ENCODE assay signal across 8 cellular contexts in the genomic region with DNA sequence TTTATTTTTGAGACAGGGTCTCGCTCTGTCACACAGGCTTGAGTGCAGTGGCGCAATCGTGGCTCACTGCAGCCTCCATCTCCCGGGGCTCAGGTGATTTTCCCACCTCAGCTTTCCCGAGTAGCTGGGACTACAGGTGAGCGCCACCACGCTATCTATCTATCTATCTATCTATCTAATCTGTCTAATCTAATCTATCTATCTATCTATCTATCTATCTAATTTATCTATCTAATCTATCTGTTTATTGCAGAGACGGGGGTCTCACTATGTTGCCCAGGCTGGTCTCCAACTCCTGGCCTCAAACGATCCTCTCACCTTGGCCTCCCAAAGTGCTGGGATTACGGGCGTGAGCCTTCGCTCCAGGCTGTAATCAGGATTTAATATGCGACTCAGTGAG. TPM values are rescaled to one million over a fixed set of nuclear protein-coding genes. Genes with fewer than 3 reads are reported as not detected.
DNase-seq lines count a peak whose midpoint lies in the region; ATAC-seq, FAIRE-seq and TF ChIP-seq lines count a peak whose summit lies in the region.

No MANE protein-coding gene starts in this region.

- no peaks in the 10 kb centered on the region for H3K27me3 ChIP-seq in CD4-positive, alpha-beta T cell (ENCODE audit: control insufficient read depth, insufficient read depth, low read length)
- H3K27me3 ChIP-seq in PC-3 (ENCODE audit: low read length), result no peaks in the 10 kb centered on the region
- no peaks in the 10 kb centered on the region for H3K27me3 ChIP-seq in endothelial cell of umbilical vein (ENCODE audit: control insufficient read depth in 2 of 2, insufficient read depth in 2 of 2, low read length in 2 of 2)

- CTCF ChIA-PET in CD4-positive, alpha-beta T cell (lab: Charles Lee), result no interaction called here
- CTCF ChIA-PET in PC-3 (lab: Charles Lee), result no interaction called here
- CTCF ChIA-PET in endothelial cell of umbilical vein (lab: Charles Lee), result no interaction called here

- no peaks in the 10 kb centered on the region for H3K27me3 Mint-ChIP-seq in CD4-positive, alpha-beta T cell
- no peaks in the 10 kb centered on the region for H3K27me3 Mint-ChIP-seq in osteocyte (ENCODE audit: unreplicated experiment)

- H2AFZ ChIP-seq in PC-3 (ENCODE audit: low read length) (peak overlapping the region; percentile 99), endothelial cell of umbilical vein (ENCODE audit: low read depth, low read length) (peak overlapping the region; percentile 93)

- peak overlapping the region; percentile 97 for H3K4me3 Mint-ChIP-seq in CD4-positive, alpha-beta T cell
- H3K4me3 Mint-ChIP-seq in osteocyte (ENCODE audit: unreplicated experiment), result peak overlapping the region; percentile 99

- H3K9me3 Mint-ChIP-seq in CD4-positive, alpha-beta T cell, result peaks cover 24% of the 10 kb centered on the region
- H3K9me3 Mint-ChIP-seq in osteocyte (ENCODE audit: unreplicated experiment), result peaks cover 20% of the 10 kb centered on the region

- no peaks in the 10 kb centered on the region for H4K20me1 ChIP-seq in PC-3 (ENCODE audit: low read length)
- H4K20me1 ChIP-seq in endothelial cell of umbilical vein (replicated peaks; ENCODE audit: control insufficient read depth, extremely low read depth, insufficient read depth, low read length), result no peaks in the 10 kb centered on the region

- H3K36me3 ChIP-seq in PC-3 (ENCODE audit: low read depth, low read length) (peaks cover 41% of the 10 kb centered on the region), endothelial cell of umbilical vein (ENCODE audit: control insufficient read depth in 2 of 2, extremely low read depth in 1 of 2, insufficient read depth in 2 of 2, low read length in 2 of 2) (peaks cover 0 to 2% of the 10 kb centered on the region in 2 experiments)

- TF ChIP-seq POLR2A in endothelial cell of umbilical vein (IDR thresholded peaks at IDR 0.05; ENCODE audit: low read depth, low read length), result no peak

- H3K9me2 ChIP-seq in PC-3 (replicated peaks; ENCODE audit: low read length), result no peaks in the 10 kb centered on the region

- peaks cover 13% of the 10 kb centered on the region for H3K79me2 ChIP-seq in PC-3 (ENCODE audit: low read length)
- peaks cover 3% of the 10 kb centered on the region for H3K79me2 ChIP-seq in endothelial cell of umbilical vein (ENCODE audit: control insufficient read depth, insufficient read depth, low read length)

- TF ChIP-seq CTCF in CD4-positive, alpha-beta T cell (IDR thresholded peaks at IDR 0.05), result no peak
- TF ChIP-seq CTCF in PC-3 (conservative IDR thresholded peaks at IDR 0.05; ENCODE audit: low read depth, low read length) (no peak), endothelial cell of umbilical vein (IDR thresholded peaks at IDR 0.05; ENCODE audit: extremely low read depth in 1 of 2, insufficient read depth in 1 of 2, low read depth in 1 of 2, low read length in 2 of 2) (no peak), osteocyte (IDR thresholded peaks at IDR 0.05) (no peak)

- H3K4me1 ChIP-seq in PC-3 (ENCODE audit: insufficient read depth, low read length) (peaks cover 6% of the 10 kb centered on the region; the same call in 1 of the 2 replicates), endothelial cell of umbilical vein (ENCODE audit: control insufficient read depth, extremely low read depth, insufficient read depth, low read length) (peaks cover 8% of the 10 kb centered on the region)

- H3K4me1 Mint-ChIP-seq in CD4-positive, alpha-beta T cell (ENCODE audit: low read depth), result peaks cover 36% of the 10 kb centered on the region
- peaks cover 20% of the 10 kb centered on the region for H3K4me1 Mint-ChIP-seq in osteocyte (ENCODE audit: unreplicated experiment)

- no peaks in the 10 kb centered on the region for H3F3A ChIP-seq in PC-3 (ENCODE audit: low read length, unreplicated experiment)

- FAIRE-seq in endothelial cell of umbilical vein (lab: Jason Lieb, UNC), result no peak

- H3K9me1 ChIP-seq in endothelial cell of umbilical vein (replicated peaks; ENCODE audit: control insufficient read depth, extremely low read depth, insufficient read depth, low read length), result no peaks in the 10 kb centered on the region

- TSS peak; percentile 42 for BruUV-seq in PC-3 (replicated peaks; lab: Mats Ljungman, UMichigan)
- BruUV-seq in endothelial cell of umbilical vein (replicated peaks; lab: Mats Ljungman, UMichigan), result no TSS peak

- no peak for ATAC-seq in CD4-positive, alpha-beta T cell (ENCODE audit: poor library complexity)
- no peak for ATAC-seq in PC-3

- intact Hi-C loops in CD4-positive, alpha-beta T cell (cut with DNase I, micrococcal nuclease), result loop anchor here (1.0 to 10.0 kb wide), 6 partner anchors 24 to 333 kb away; a partner anchor contains a TSS
- intact Hi-C loops in PC-3 (cut with micrococcal nuclease) (loop anchor here (1.0 to 10.0 kb wide), 3 partner anchors 23 to 117 kb away; a partner anchor contains a TSS), endothelial cell of umbilical vein (cut with micrococcal nuclease) (loop anchor here (1.0 to 10.0 kb wide), 7 partner anchors 24 to 261 kb away; a partner anchor contains a TSS)

- POLR2A ChIA-PET in CD4-positive, alpha-beta T cell (lab: Charles Lee), result no interaction called here
- POLR2A ChIA-PET in PC-3 (lab: Charles Lee; ENCODE audit: unreplicated experiment), result no interaction called here
- POLR2A ChIA-PET in endothelial cell of umbilical vein (lab: Charles Lee), result no interaction called here

- peak overlapping the region; percentile 86 for H3K27ac Mint-ChIP-seq in CD4-positive, alpha-beta T cell
- H3K27ac Mint-ChIP-seq in osteocyte (ENCODE audit: unreplicated experiment), result peak overlapping the region; percentile 89

- peaks cover 93% of the 10 kb centered on the region for H3K36me3 Mint-ChIP-seq in CD4-positive, alpha-beta T cell (ENCODE audit: low read depth)
- H3K36me3 Mint-ChIP-seq in osteocyte (ENCODE audit: unreplicated experiment), result peaks cover 33% of the 10 kb centered on the region

- H3K27ac ChIP-seq in CD4-positive, alpha-beta T cell (ENCODE audit: low read depth, low read length), result no peak overlapping the region
- H3K27ac ChIP-seq in PC-3 (ENCODE audit: low read length) (no peak overlapping the region), endothelial cell of umbilical vein (ENCODE audit: insufficient read depth, low read depth, low read length) (peak overlapping the region; percentile 25)

- no peak for DNase-seq in CD4-positive, alpha-beta T cell
- DNase-seq in PC-3, result no peak
- no peak for DNase-seq in endothelial cell of umbilical vein (ENCODE audit: low read depth, low spot score)
- DNase-seq in osteocyte (ENCODE audit: extremely low spot score, unreplicated experiment), result no peak
- DNase-seq in NCI-H82 treated with DMSO at 0.1 percent for 48 hours (lab: John Stamatoyannopoulos, UW; ENCODE audit: unreplicated experiment), result no peak
- DNase-seq in C1 segment of cervical spinal cord (lab: John Stamatoyannopoulos, UW), result no peak
- no peak for DNase-seq in NK-92 treated with Interleukin-12 subunit alpha and Interleukin-12 subunit beta, amount 100 ng/mL, for 24 hours (lab: John Stamatoyannopoulos, UW)
- no peak for DNase-seq in activated CD4-positive, CD25-positive, alpha-beta regulatory T cell treated with anti-CD3 and anti-CD28 coated beads, Interleukin-2, amount 50 U/mL, for 72 hours

- peaks cover 49% of the 10 kb centered on the region for H3K9me3 ChIP-seq in CD4-positive, alpha-beta T cell (ENCODE audit: control insufficient read depth, low read length)
- H3K9me3 ChIP-seq in PC-3 (ENCODE audit: low read length) (peaks cover 54% of the 10 kb centered on the region), endothelial cell of umbilical vein (replicated peaks; ENCODE audit: control insufficient read depth, insufficient read depth, low read length) (peaks cover 3% of the 10 kb centered on the region)

- H3K4me3 ChIP-seq in PC-3 (ENCODE audit: low read length) (peak overlapping the region; percentile 84), endothelial cell of umbilical vein (replicated peaks in 1 of 3; ENCODE audit: insufficient read depth in 1 of 3, low read depth in 1 of 3, low read length in 3 of 3) (peak overlapping the region; percentile 52 to 82 (median 75))

- H3K4me2 ChIP-seq in PC-3 (ENCODE audit: low read length) (peak overlapping the region; percentile 86), endothelial cell of umbilical vein (ENCODE audit: insufficient read depth, low read length) (peak overlapping the region; percentile 74)

- dilution Hi-C loops in endothelial cell of umbilical vein (cut with MboI; ENCODE audit: extremely low pct_ligation_motif_present, low sequenced_read_pairs), result no loop called here

- H3K9ac ChIP-seq in PC-3 (ENCODE audit: low read length) (peak overlapping the region; percentile 78), endothelial cell of umbilical vein (replicated peaks; ENCODE audit: extremely low read depth, insufficient read depth, low read length) (peak overlapping the region; percentile 58)

RNA-seq across cellular contexts. Expression of a gene that starts 0.6 kb away (rescaled TPM):
- total RNA-seq in CD4-positive, alpha-beta T cell, result 1 to 10 TPM in 1 of 2 experiments, under 1 TPM in 1; 0.67 to 1.3 TPM
- total RNA-seq in PC-3 (2014; rRNA removed), result 3.1 and 4.3 TPM in 2 replicates
- 4.4 and 6.5 TPM in 2 replicates for total RNA-seq in endothelial cell of umbilical vein
- 1.7 and 2.1 TPM in 2 replicates for polyA plus RNA-seq in endothelial cell of umbilical vein
- 4.1 and 4.5 TPM in 2 replicates for polyA plus RNA-seq in endothelial cell of umbilical vein (2011; cell fraction: cytosol; rRNA removed)
- 3.7 and 3.8 TPM in 2 replicates for polyA plus RNA-seq in endothelial cell of umbilical vein (2011; cell fraction: nucleus; rRNA removed)
- 3.0 and 3.6 TPM in 2 replicates for polyA plus RNA-seq in endothelial cell of umbilical vein (2012)
- 6.6 and 7.8 TPM in 2 replicates for polyA minus RNA-seq in endothelial cell of umbilical vein
- polyA minus RNA-seq in endothelial cell of umbilical vein (2011; cell fraction: cytosol; rRNA and poly(A)+ RNA removed), result 3.7 TPM
- polyA minus RNA-seq in endothelial cell of umbilical vein (2011; cell fraction: nucleus; rRNA and poly(A)+ RNA removed), result 2.4 and 4.0 TPM in 2 replicates
- total RNA-seq in osteocyte, result 7.8 and 9.4 TPM in 2 replicates

RNA-seq across cellular contexts. Expression of a gene that starts 23.0 kb away (rescaled TPM):
- total RNA-seq in CD4-positive, alpha-beta T cell, result 10 to 100 TPM; 13.0 to 13.2 TPM
- total RNA-seq in PC-3 (2014; rRNA removed) (4.7 and 9.7 TPM in 2 replicates), endothelial cell of umbilical vein (8.6 and 9.0 TPM in 2 replicates), osteocyte (12.6 and 13.6 TPM in 2 replicates)
- 2.0 and 2.1 TPM in 2 replicates for polyA plus RNA-seq in endothelial cell of umbilical vein
- 2.1 TPM in 2 replicates for polyA plus RNA-seq in endothelial cell of umbilical vein (2011; cell fraction: cytosol; rRNA removed)
- polyA plus RNA-seq in endothelial cell of umbilical vein (2011; cell fraction: nucleus; rRNA removed), result 3.1 and 5.0 TPM in 2 replicates
- 3.7 and 5.8 TPM in 2 replicates for polyA plus RNA-seq in endothelial cell of umbilical vein (2012)
- 6.0 and 6.3 TPM in 2 replicates for polyA minus RNA-seq in endothelial cell of umbilical vein
- not detected for polyA minus RNA-seq in endothelial cell of umbilical vein (2011; cell fraction: cytosol; rRNA and poly(A)+ RNA removed)
- polyA minus RNA-seq in endothelial cell of umbilical vein (2011; cell fraction: nucleus; rRNA and poly(A)+ RNA removed), result 5.4 and 10.0 TPM in 2 replicates

RNA-seq across cellular contexts. Expression of a gene that starts 40.1 kb away (rescaled TPM):
- 10 to 100 TPM in 1 of 2 experiments, 1 to 10 TPM in 1; 8.0 to 10.3 TPM for total RNA-seq in CD4-positive, alpha-beta T cell
- total RNA-seq in PC-3 (2014; rRNA removed) (6.2 and 7.2 TPM in 2 replicates), endothelial cell of umbilical vein (3.2 and 4.0 TPM in 2 replicates), osteocyte (15.4 and 21.3 TPM in 2 replicates)
- 3.1 and 4.7 TPM in 2 replicates for polyA plus RNA-seq in endothelial cell of umbilical vein
- polyA plus RNA-seq in endothelial cell of umbilical vein (2011; cell fraction: cytosol; rRNA removed), result 1.9 and 3.3 TPM in 2 replicates
- 26.9 and 34.3 TPM in 2 replicates for polyA plus RNA-seq in endothelial cell of umbilical vein (2011; cell fraction: nucleus; rRNA removed)
- 2.1 and 3.3 TPM in 2 replicates for polyA plus RNA-seq in endothelial cell of umbilical vein (2012)
- 6.7 and 11.7 TPM in 2 replicates for polyA minus RNA-seq in endothelial cell of umbilical vein
- polyA minus RNA-seq in endothelial cell of umbilical vein (2011; cell fraction: cytosol; rRNA and poly(A)+ RNA removed), result not detected
- 6.0 and 9.3 TPM in 2 replicates for polyA minus RNA-seq in endothelial cell of umbilical vein (2011; cell fraction: nucleus; rRNA and poly(A)+ RNA removed)

RNA-seq across cellular contexts. Expression of a gene that starts 58.8 kb away (rescaled TPM):
- 10 to 100 TPM; 37.6 to 39.2 TPM for total RNA-seq in CD4-positive, alpha-beta T cell
- 5.2 and 6.2 TPM in 2 replicates for total RNA-seq in PC-3 (2014; rRNA removed)
- total RNA-seq in endothelial cell of umbilical vein, result 8.4 and 9.8 TPM in 2 replicates
- 2.1 and 2.6 TPM in 2 replicates for polyA plus RNA-seq in endothelial cell of umbilical vein
- polyA plus RNA-seq in endothelial cell of umbilical vein (2011; cell fraction: cytosol; rRNA removed), result 4.0 and 4.8 TPM in 2 replicates
- 9.0 and 12.2 TPM in 2 replicates for polyA plus RNA-seq in endothelial cell of umbilical vein (2011; cell fraction: nucleus; rRNA removed)
- 5.2 and 5.8 TPM in 2 replicates for polyA plus RNA-seq in endothelial cell of umbilical vein (2012)
- 6.7 and 7.4 TPM in 2 replicates for polyA minus RNA-seq in endothelial cell of umbilical vein
- polyA minus RNA-seq in endothelial cell of umbilical vein (2011; cell fraction: cytosol; rRNA and poly(A)+ RNA removed), result 1.3 TPM
- polyA minus RNA-seq in endothelial cell of umbilical vein (2011; cell fraction: nucleus; rRNA and poly(A)+ RNA removed), result 8.4 and 13.1 TPM in 2 replicates
- total RNA-seq in osteocyte, result 10.6 and 12.9 TPM in 2 replicates
